ENCODE assay signal across 17 cellular contexts in the genomic region with DNA sequence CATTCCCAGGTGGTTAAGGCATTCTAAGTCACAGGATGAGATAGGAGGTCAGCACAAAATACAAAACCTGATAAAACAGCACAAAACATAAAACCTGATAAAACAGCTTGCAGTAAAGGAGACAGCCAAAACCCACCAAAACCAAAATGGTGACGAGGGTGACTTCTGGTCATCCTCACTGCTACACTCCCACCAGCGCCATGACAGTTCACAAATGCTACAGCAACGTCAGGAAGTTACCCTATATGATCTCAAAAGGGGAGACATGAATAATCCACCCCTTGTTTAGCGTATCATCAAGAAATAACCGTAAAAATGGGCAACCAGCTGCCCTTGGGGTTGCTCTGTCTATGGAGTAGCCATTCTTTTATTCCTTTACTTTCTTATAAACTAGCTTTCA. TPM values are rescaled to one million over a fixed set of nuclear protein-coding genes. Genes with fewer than 3 reads are reported as not detected.
"Had no signal": no experiment of that assay in that cellular context is flagged by ENCODE, and none has a peak within 500 bp of the region (broad histone marks: within the 10 kb centered on the region; RNA-seq: fewer than 3 reads in every experiment).

No MANE protein-coding gene starts in this region.

RNA-seq across cellular contexts. Expression of a gene that starts 28.7 kb away (rescaled TPM):
- total RNA-seq: activated naive CD4-positive, alpha-beta T cell treated with anti-CD3 and anti-CD28 coated beads for 36 hours; activated naive CD4-positive, alpha-beta T cell treated with anti-CD3 and anti-CD28 coated beads, Interleukin-2, amount 50 U/mL, for 72 hours; activated naive CD8-positive, alpha-beta T cell treated with anti-CD3 and anti-CD28 coated beads for 36 hours; activated naive CD8-positive, alpha-beta T cell treated with anti-CD3 and anti-CD28 coated beads, Interleukin-2, amount 10 ng/mL, durations not matched to agents 7 days and 5 days; activated T-cell treated with anti-CD3 and anti-CD28 coated beads, Interleukin-2, amount 50 U/mL, for 4 hours; activated T-cell treated with anti-CD3 and anti-CD28 coated beads, Interleukin-2, amount 50 U/mL, for 72 hours; activated T-helper 1 cell treated with anti-CD3 and anti-CD28 coated beads, Interleukin-12 subunit alpha, Interleukin-12 subunit beta, Interleukin-2, Interleukin-4 antibody, amounts not matched to agents 30 ng/mL and 10 ng/mL and 1 ng/mL, durations not matched to agents 14 hours and 24 hours and 36 hours; activated T-helper 17 cell treated with anti-CD3 and anti-CD28 coated beads, Interleukin-2, amount 50 U/mL, for 72 hours; activated T-helper 2 cell treated with anti-CD3 and anti-CD28 coated beads, Interferon-gamma antibody, Interleukin-2, Interleukin-4, amounts not matched to agents 10 μg/mL and 5 μg/mL and 100 μg/mL, durations not matched to agents 14 hours and 24 hours and 36 hours; adrenal gland; aorta; ascending aorta; body of pancreas; cardiac muscle cell; cardiac septum; cerebellum; chondrocyte had no signal
- polyA plus RNA-seq: adrenal gland, aorta, cardiac muscle cell had no signal
